25 cellular contexts compared by ENCODE assay signal in genomic region chr1:217032715-217033367, GRCh38.
"Had no signal": no experiment of that assay in that cellular context is flagged by ENCODE, and none has a peak within 500 bp of the region (broad histone marks: within the 10 kb centered on the region; RNA-seq: fewer than 3 reads in every experiment).

No MANE protein-coding gene starts in this region.

- FAIRE-seq: islet of Langerhans, pancreas had no signal

- H3K4me1 ChIP-seq: colonic mucosa, gastrocnemius medialis, lower lobe of right lung, sigmoid colon had no signal

- H3K27ac ChIP-seq: colonic mucosa, epithelial cell of prostate, gastrocnemius medialis, left lung, lower lobe of right lung, neutrophil, pancreas, sigmoid colon, stomach, thyroid gland had no signal

- ATAC-seq: esophagus mucosa; gastrocnemius medialis; left lung; lower lobe of right lung; natural killer cell; pancreas; stimulated activated effector memory CD8-positive, alpha-beta T cell treated with anti-CD3 and anti-CD28 coated beads, Interleukin-12 subunit alpha, Interleukin-12 subunit beta, amount 100 ng/mL, for 72 hours had no signal

- H3K9me3 ChIP-seq: colonic mucosa, gastrocnemius medialis, lower lobe of right lung, neutrophil, pancreas, thyroid gland had no signal

- DNase-seq: colonic mucosa; effector CD8-positive, alpha-beta T cell; endodermal cell; foreskin fibroblast; gastrocnemius medialis; head of caudate nucleus; hippocampal formation; left cardiac atrium; left lung; lower lobe of right lung; natural killer cell; pancreas; retina; sigmoid colon; stimulated activated CD4-positive, alpha-beta T cell treated with anti-CD3 and anti-CD28 coated beads, Interleukin-2, amount 100 ng/mL, for 24 hours; stimulated activated CD4-positive, alpha-beta T cell treated with anti-CD3 and anti-CD28 coated beads, Interleukin-4, amount 100 ng/mL, for 24 hours; stimulated activated naive CD4-positive, alpha-beta T cell treated with Interleukin-2 at 50 U/mL for 16 hours; stomach; thyroid gland; trophoblast cell had no signal

- H3K36me3 ChIP-seq: colonic mucosa, gastrocnemius medialis, left lung, lower lobe of right lung, neutrophil, pancreas, sigmoid colon, stomach, thyroid gland had no signal

- H3K27me3 ChIP-seq: colonic mucosa, gastrocnemius medialis, left lung, neutrophil, pancreas, sigmoid colon, stomach, thyroid gland had no signal

- H3K4me3 ChIP-seq: colonic mucosa, gastrocnemius medialis, left lung, lower lobe of right lung, pancreas, sigmoid colon, stomach, thyroid gland had no signal
